ENCODE assay signal across 10 cellular contexts in genomic region chr17:77462101-77462500, GRCh38.
DNase-seq lines count a peak whose midpoint lies in the region; ATAC-seq and TF ChIP-seq lines count a peak whose summit lies in the region.
"Had no signal": no experiment of that assay in that cellular context is flagged by ENCODE, and none has a peak within 500 bp of the region (broad histone marks: within the 10 kb centered on the region; RNA-seq: fewer than 3 reads in every experiment).

No MANE protein-coding gene starts in this region.

- no peaks in the 10 kb centered on the region for H3K9me3 Mint-ChIP-seq in activated CD4-positive, alpha-beta T cell treated with anti-CD3 and anti-CD28 coated beads for 36 hours (ENCODE audit: low read depth)

- H3K9ac ChIP-seq in HUES48 (ENCODE audit: low read depth, low read length) (no peak overlapping the region), smooth muscle cell (ENCODE audit: low read depth) (no peak overlapping the region)

- H3K27ac ChIP-seq in HUES48 (ENCODE audit: low read depth, low read length) (peak overlapping the region; percentile 42), smooth muscle cell (ENCODE audit: low read depth) (peak overlapping the region; percentile 80)
- peak overlapping the region; percentile 85 for H3K27ac ChIP-seq in effector memory CD4-positive, alpha-beta T cell (ENCODE audit: insufficient read depth, low read length, poor library complexity, severe bottlenecking)
- H3K27ac ChIP-seq: 22Rv1 had no signal

- POLR2A ChIA-PET in activated CD4-positive, alpha-beta T cell treated with anti-CD3 and anti-CD28 coated beads for 36 hours (lab: Charles Lee): interaction anchor here (0.8 to 1.2 kb wide), 3 partner anchors 11 to 15 kb away, joined by 3 to 5 read pairs (median 3); no protein-coding TSS in a partner anchor

- H2AFZ ChIP-seq in smooth muscle cell (ENCODE audit: low read depth): no peak overlapping the region

- peak; percentile 72 for DNase-seq in activated CD4-positive, alpha-beta T cell treated with anti-CD3 and anti-CD28 coated beads for 36 hours
- no peak for DNase-seq in activated CD4-positive, alpha-beta T cell treated with anti-CD3 and anti-CD28 coated beads for 1 hour
- DNase-seq in effector memory CD4-positive, alpha-beta T cell: no peak
- DNase-seq in smooth muscle cell (lab: John Stamatoyannopoulos, UW; ENCODE audit: unreplicated experiment) (no peak), OCI-M2 (lab: John Stamatoyannopoulos, UW; ENCODE audit: unreplicated experiment) (no peak)
- no peak for DNase-seq in activated CD4-positive, CD25-positive, alpha-beta regulatory T cell (lab: John Stamatoyannopoulos, UW)
- no peak for DNase-seq in stimulated activated CD4-positive, alpha-beta T cell treated with anti-CD3 and anti-CD28 coated beads, Interleukin-12 subunit alpha, Interleukin-12 subunit beta, amount 100 ng/mL, for 4 hours
- DNase-seq: OCI-M1 had no signal

- peaks cover 24% of the 10 kb centered on the region for H3F3A ChIP-seq in smooth muscle cell (ENCODE audit: low read depth)

- WGBS in smooth muscle cell (ENCODE audit: low lambda C conversion rate): 76% methylated on average over 11 of the region's 11 CpGs

- peaks cover 66% of the 10 kb centered on the region for H3K36me3 Mint-ChIP-seq in activated CD4-positive, alpha-beta T cell treated with anti-CD3 and anti-CD28 coated beads for 36 hours (ENCODE audit: low read depth)

- H3K4me1 Mint-ChIP-seq in activated CD4-positive, alpha-beta T cell treated with anti-CD3 and anti-CD28 coated beads for 36 hours: peaks cover 82% of the 10 kb centered on the region

- H4K20me1 ChIP-seq in smooth muscle cell (ENCODE audit: low read depth): peaks cover 99% of the 10 kb centered on the region

- peak overlapping the region; percentile 98 for H3K27ac Mint-ChIP-seq in activated CD4-positive, alpha-beta T cell treated with anti-CD3 and anti-CD28 coated beads for 36 hours

- H3K27me3 ChIP-seq in HUES48 (ENCODE audit: control insufficient read depth, insufficient read depth, low read length) (no peaks in the 10 kb centered on the region), smooth muscle cell (ENCODE audit: low read depth) (no peaks in the 10 kb centered on the region)
- H3K27me3 ChIP-seq in effector memory CD4-positive, alpha-beta T cell (replicated peaks; ENCODE audit: control insufficient read depth, insufficient read depth, low read length, poor library complexity, severe bottlenecking): no peaks in the 10 kb centered on the region

- H3K36me3 ChIP-seq in HUES48 (ENCODE audit: control insufficient read depth, insufficient read depth, low read length) (no peaks in the 10 kb centered on the region), smooth muscle cell (ENCODE audit: low read depth) (no peaks in the 10 kb centered on the region)
- peaks cover 7% of the 10 kb centered on the region for H3K36me3 ChIP-seq in effector memory CD4-positive, alpha-beta T cell (ENCODE audit: control insufficient read depth, insufficient read depth, low read length)

- no peaks in the 10 kb centered on the region for H3K27me3 Mint-ChIP-seq in activated CD4-positive, alpha-beta T cell treated with anti-CD3 and anti-CD28 coated beads for 36 hours

- H3K4me1 ChIP-seq in HUES48 (ENCODE audit: control insufficient read depth, insufficient read depth, low read length) (peaks cover 34% of the 10 kb centered on the region), smooth muscle cell (ENCODE audit: low read depth) (peaks cover 58% of the 10 kb centered on the region)
- H3K4me1 ChIP-seq in effector memory CD4-positive, alpha-beta T cell (ENCODE audit: control insufficient read depth, insufficient read depth, low read length, poor library complexity, severe bottlenecking): peaks cover 89% of the 10 kb centered on the region

- H3K79me2 ChIP-seq in smooth muscle cell (ENCODE audit: low read depth): peaks cover 92% of the 10 kb centered on the region

- ATAC-seq in activated CD4-positive, alpha-beta T cell treated with anti-CD3 and anti-CD28 coated beads for 36 hours: peak; percentile 10

- no peak overlapping the region for H3K4me2 ChIP-seq in smooth muscle cell

- no peak for TF ChIP-seq CTCF in smooth muscle cell (IDR thresholded peaks at IDR 0.05; ENCODE audit: borderline replicate concordance, insufficient read depth, poor library complexity, severe bottlenecking)

- no peaks in the 10 kb centered on the region for H3K9me3 ChIP-seq in HUES48 (ENCODE audit: control insufficient read depth, insufficient read depth, low read length)
- no peaks in the 10 kb centered on the region for H3K9me3 ChIP-seq in effector memory CD4-positive, alpha-beta T cell (ENCODE audit: control insufficient read depth, low read length)
- H3K9me3 ChIP-seq in smooth muscle cell (replicated peaks; ENCODE audit: low read depth): no peaks in the 10 kb centered on the region

- H3K4me3 Mint-ChIP-seq in activated CD4-positive, alpha-beta T cell treated with anti-CD3 and anti-CD28 coated beads for 36 hours: peak overlapping the region; percentile 96

- intact Hi-C loops in activated CD4-positive, alpha-beta T cell treated with anti-CD3 and anti-CD28 coated beads for 36 hours (cut with DNase I, micrococcal nuclease): loop anchor here (1.0 to 10.0 kb wide), 3 partner anchors 8 to 727 kb away; partner anchors contain the start of genes MFSD11 (in 1 of the 2), SRSF2 (in 1 of the 2) and TMC6 (in 1 of the 2)

- CTCF ChIA-PET in activated CD4-positive, alpha-beta T cell treated with anti-CD3 and anti-CD28 coated beads for 36 hours (lab: Charles Lee): interaction anchor here (0.6 to 1.8 kb wide), 6 partner anchors 10 to 74 kb away, joined by 3 to 6 read pairs (median 3); no protein-coding TSS in a partner anchor

- H3K4me3 ChIP-seq in HUES48 (ENCODE audit: low read depth, low read length) (no peak overlapping the region), smooth muscle cell (no peak overlapping the region)
- H3K4me3 ChIP-seq in effector memory CD4-positive, alpha-beta T cell (ENCODE audit: insufficient read depth, low read depth, low read length, poor library complexity, severe bottlenecking): peak overlapping the region; percentile 20
